21 cellular contexts compared by ENCODE assay signal in the genomic region with DNA sequence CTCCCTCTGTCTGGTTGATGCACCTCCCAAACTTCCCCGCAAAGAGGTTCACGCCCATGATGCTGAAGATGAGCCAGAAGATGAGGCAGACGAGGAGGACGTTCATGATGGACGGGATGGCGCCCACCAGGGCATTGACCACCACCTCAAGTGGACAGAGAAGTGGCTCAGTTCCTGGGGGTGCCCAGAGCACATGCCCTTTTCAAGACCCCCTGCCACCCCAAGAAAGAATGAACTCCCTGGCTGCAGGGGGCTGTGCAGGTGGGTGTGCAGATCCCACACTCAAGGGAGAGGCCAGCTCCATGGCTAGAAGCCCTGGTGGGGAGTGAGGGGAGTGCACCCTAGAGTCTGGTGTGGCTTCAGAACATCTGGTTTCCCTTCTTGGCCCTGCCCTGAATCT.
DNase-seq lines count a peak whose midpoint lies in the region; ATAC-seq and TF ChIP-seq lines count a peak whose summit lies in the region.
"Had no signal": no experiment of that assay in that cellular context is flagged by ENCODE, and none has a peak within 500 bp of the region (broad histone marks: within the 10 kb centered on the region; RNA-seq: fewer than 3 reads in every experiment).

No MANE protein-coding gene starts in this region.

- H3K27me3 Mint-ChIP-seq in GM23338 (ENCODE audit: insufficient read depth, low read depth, poor library complexity) (no peaks in the 10 kb centered on the region), osteocyte (ENCODE audit: unreplicated experiment) (no peaks in the 10 kb centered on the region)

- DNase-seq in GM06990 (ENCODE audit: extremely low read depth, insufficient read length), result no peak
- no peak for DNase-seq in GM23338 (ENCODE audit: low spot score)
- DNase-seq in coronary artery (ENCODE audit: low spot score), result peak; percentile 53
- DNase-seq in osteocyte (ENCODE audit: extremely low spot score, unreplicated experiment), result peak; percentile 78
- no peak for DNase-seq in EL
- DNase-seq in inferior parietal cortex (ENCODE audit: extremely low spot score), result no peak
- DNase-seq: caudate nucleus, GOT3, IMR-90, left lung, NCI-H1694, NCI-H774, SK-N-SH had no signal

- H3F3A ChIP-seq in GM23338 (replicated peaks; ENCODE audit: low read depth), result no peaks in the 10 kb centered on the region

- H3K4me3 Mint-ChIP-seq in GM23338 (no peak overlapping the region), osteocyte (ENCODE audit: unreplicated experiment) (no peak overlapping the region)
- H3K4me3 Mint-ChIP-seq: activated T-helper 17 cell treated with anti-CD3 and anti-CD28 coated beads, Interleukin-2, amount 50 U/mL, for 72 hours; T-helper 2 cell treated with Interferon-gamma antibody and Interleukin-4, amounts not matched to agents 5 μg/mL and 100 μg/mL, for 36 hours; WTC11 had no signal

- 0 out of 2 replicates have a peak, but pooled peaks cover 10% of the 10 kb centered on the region for H3K9me2 ChIP-seq in GM23338 (ENCODE audit: insufficient read depth)
- H3K9me2 ChIP-seq: SK-N-SH had no signal

- H3K36me3 ChIP-seq in GM06990 (ENCODE audit: control insufficient read depth, insufficient read depth, low read length), result no peaks in the 10 kb centered on the region
- no peaks in the 10 kb centered on the region for H3K36me3 ChIP-seq in GM23338 (ENCODE audit: insufficient read depth)
- H3K36me3 ChIP-seq: adrenal gland, left lung, neutrophil had no signal

- ATAC-seq in GM23338 (peak; percentile 31; the same call in 2 of the 3 replicates), HG03342 (IDR thresholded peaks at IDR 0.05; ENCODE audit: unreplicated experiment) (no peak)
- ATAC-seq: activated T-helper 17 cell treated with anti-CD3 and anti-CD28 coated beads, Interleukin-2, amount 50 U/mL, for 72 hours; left lung; Panc1; WTC11 had no signal

- H4K20me1 ChIP-seq in GM23338 (replicated peaks; ENCODE audit: insufficient read depth), result no peaks in the 10 kb centered on the region

- H3K27me3 ChIP-seq in GM06990 (replicated peaks; ENCODE audit: control insufficient read depth, insufficient read depth, low read length), result 0 out of 2 replicates have a peak, but pooled peaks cover 1% of the 10 kb centered on the region
- H3K27me3 ChIP-seq in GM23338 (ENCODE audit: insufficient read depth), result no peaks in the 10 kb centered on the region
- H3K27me3 ChIP-seq: adrenal gland, dorsolateral prefrontal cortex, left lung, neutrophil had no signal

- H3K4me1 Mint-ChIP-seq in GM23338, result peaks cover under 1% of the 10 kb centered on the region; the same call in 1 of the 3 replicates
- H3K4me1 Mint-ChIP-seq in osteocyte (ENCODE audit: unreplicated experiment), result no peaks in the 10 kb centered on the region
- H3K4me1 Mint-ChIP-seq: activated T-helper 17 cell treated with anti-CD3 and anti-CD28 coated beads, Interleukin-2, amount 50 U/mL, for 72 hours; WTC11 had no signal

- H3K4me2 ChIP-seq in GM23338, result no peak overlapping the region
- H3K4me2 ChIP-seq: SK-N-SH had no signal

- H3K27ac ChIP-seq in GM23338 (ENCODE audit: low read depth) (no peak overlapping the region), coronary artery (no peak overlapping the region)
- H3K27ac ChIP-seq: adrenal gland, dorsolateral prefrontal cortex, left lung, neutrophil had no signal

- H3K4me1 ChIP-seq in GM23338 (ENCODE audit: insufficient read depth), result no peaks in the 10 kb centered on the region
- H3K4me1 ChIP-seq: adrenal gland, left lung had no signal

- no peak overlapping the region for H2AFZ ChIP-seq in GM23338

- H3K27ac Mint-ChIP-seq in GM23338, result no peak overlapping the region
- H3K27ac Mint-ChIP-seq in osteocyte (ENCODE audit: unreplicated experiment), result no peak overlapping the region
- H3K27ac Mint-ChIP-seq: activated T-helper 17 cell treated with anti-CD3 and anti-CD28 coated beads, Interleukin-2, amount 50 U/mL, for 72 hours; T-helper 2 cell treated with Interferon-gamma antibody and Interleukin-4, amounts not matched to agents 5 μg/mL and 100 μg/mL, for 36 hours; WTC11 had no signal

- H3K4me3 ChIP-seq in GM06990 (replicated peaks; ENCODE audit: low read depth, low read length) (no peak overlapping the region), GM23338 (no peak overlapping the region), coronary artery (no peak overlapping the region)
- H3K4me3 ChIP-seq: adrenal gland, dorsolateral prefrontal cortex, left lung had no signal

- TF ChIP-seq CTCF in GM06990 (IDR thresholded peaks at IDR 0.05; ENCODE audit: insufficient read depth, low read length, poor library complexity, severe bottlenecking) (peak; percentile 8), GM23338 (conservative IDR thresholded peaks at IDR 0.05; ENCODE audit: low read depth in 2 of 2) (peak in 1 of 2 experiments; percentile 18; a peak in 1 of 4 replicates), coronary artery (IDR thresholded peaks at IDR 0.05) (no peak), osteocyte (IDR thresholded peaks at IDR 0.05) (no peak)

- H3K36me3 Mint-ChIP-seq in GM23338 (ENCODE audit: low read depth), result peaks cover 24% of the 10 kb centered on the region
- H3K36me3 Mint-ChIP-seq in osteocyte (ENCODE audit: unreplicated experiment), result no peaks in the 10 kb centered on the region

- H3K9me3 Mint-ChIP-seq in GM23338, result 0 out of 3 replicates have a peak, but pooled peaks cover 6% of the 10 kb centered on the region
- H3K9me3 Mint-ChIP-seq in osteocyte (ENCODE audit: unreplicated experiment), result no peaks in the 10 kb centered on the region
- H3K9me3 Mint-ChIP-seq: activated T-helper 17 cell treated with anti-CD3 and anti-CD28 coated beads, Interleukin-2, amount 50 U/mL, for 72 hours; T-helper 2 cell treated with Interferon-gamma antibody and Interleukin-4, amounts not matched to agents 5 μg/mL and 100 μg/mL, for 36 hours had no signal

- no peaks in the 10 kb centered on the region for H3K79me2 ChIP-seq in GM23338 (replicated peaks; ENCODE audit: insufficient read depth)

TF ChIP-seq in GM23338, 12 proteins besides CTCF, POLR2A, EP300 and RAD21:
- TF ChIP-seq CREB1 (CRISPR knock-in tag; IDR thresholded peaks at IDR 0.05; ENCODE audit: low read depth) (no peak), EZH2phosphoT487 (IDR thresholded peaks at IDR 0.05; ENCODE audit: unreplicated experiment) (no peak), EZH2 (IDR thresholded peaks at IDR 0.05; ENCODE audit: low read depth, unreplicated experiment) (no peak), JUNB (IDR thresholded peaks at IDR 0.05; ENCODE audit: unreplicated experiment) (no peak), REST (IDR thresholded peaks at IDR 0.05; ENCODE audit: unreplicated experiment) (no peak)

Comparison
In these comparisons a context has a peak if more than half of its experiments do, and no peak if none do; other contexts are left out.
1. DNase-seq: peak in coronary artery (single experiment) and osteocyte (single experiment); none in GM06990 (single experiment), GM23338 (single experiment), EL (single experiment) and inferior parietal cortex (single experiment).